Comparison of ENCODE assay signal across 10 cellular contexts in the genomic region with DNA sequence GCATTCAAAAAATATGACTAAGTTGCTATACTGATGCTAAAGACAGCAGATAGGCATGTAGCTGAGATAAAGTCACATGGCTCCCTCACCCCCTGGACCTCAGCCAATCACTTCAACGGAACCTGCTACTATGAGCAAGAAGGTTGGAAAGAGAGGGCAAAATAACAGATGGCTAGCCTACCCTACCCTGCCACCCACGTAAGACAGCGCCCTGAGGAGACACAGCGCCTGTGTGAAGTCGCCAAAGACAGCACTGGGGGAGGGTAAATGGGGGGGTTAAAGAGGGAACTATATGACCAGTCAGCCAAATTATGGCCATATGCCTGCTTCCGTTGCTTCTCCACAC.
DNase-seq lines count a peak whose midpoint lies in the region; ATAC-seq, FAIRE-seq and TF ChIP-seq lines count a peak whose summit lies in the region.
"Had no signal": no experiment of that assay in that cellular context is flagged by ENCODE, and none has a peak within 500 bp of the region (broad histone marks: within the 10 kb centered on the region; RNA-seq: fewer than 3 reads in every experiment).

No MANE protein-coding gene starts in this region.

- no peak overlapping the region for H3K4me3 Mint-ChIP-seq in T-helper 17 cell
- H3K4me3 Mint-ChIP-seq in osteocyte (ENCODE audit: unreplicated experiment), result no peak overlapping the region
- H3K4me3 Mint-ChIP-seq: naive B cell had no signal

- WGBS in pancreas, 2 donors, result 46 to 47% methylated on average over 6 of the region's 6 CpGs

- peaks cover 6 to 25% (median 17%) of the 10 kb centered on the region in 3 donors for H3K4me1 ChIP-seq in pancreas

- DNase-seq in NCI-H2081 (lab: John Stamatoyannopoulos, UW), result peak; percentile 60 to 77
- DNase-seq in NCI-H2081 treated with DMSO at 0.1 percent for 48 hours (lab: John Stamatoyannopoulos, UW), result no peak
- DNase-seq in NCI-H146 treated with DMSO at 0.1 percent for 48 hours (lab: John Stamatoyannopoulos, UW; ENCODE audit: unreplicated experiment), result peak; percentile 48
- DNase-seq in pancreas, result peak in 4 of 6 donors; percentile 40 to 54 (median 44)
- no peak for DNase-seq in T-helper 17 cell
- DNase-seq in osteocyte (ENCODE audit: extremely low spot score, unreplicated experiment), result no peak
- DNase-seq in activated gamma-delta T cell (lab: John Stamatoyannopoulos, UW), result no peak
- DNase-seq: GDM1, naive B cell had no signal

- FAIRE-seq in pancreas (lab: Jason Lieb, UNC), result no peak

- H3K9me3 Mint-ChIP-seq in osteocyte (ENCODE audit: unreplicated experiment), result no peaks in the 10 kb centered on the region
- H3K9me3 Mint-ChIP-seq: naive B cell had no signal

- H3K27me3 ChIP-seq in pancreas, result no peaks in the 10 kb centered on the region

- H3K27me3 Mint-ChIP-seq in T-helper 17 cell, result no peaks in the 10 kb centered on the region
- H3K27me3 Mint-ChIP-seq in osteocyte (ENCODE audit: unreplicated experiment), result no peaks in the 10 kb centered on the region
- H3K27me3 Mint-ChIP-seq: naive B cell had no signal

- peak; percentile 46 to 73 (median 61) for ATAC-seq in pancreas
- no peak for ATAC-seq in T-helper 17 cell

- TF ChIP-seq CTCF in VCaP (conservative IDR thresholded peaks at IDR 0.05) (no peak), pancreas (IDR thresholded peaks at IDR 0.05) (no peak), osteocyte (IDR thresholded peaks at IDR 0.05) (no peak)

- H3K36me3 Mint-ChIP-seq in T-helper 17 cell (ENCODE audit: low read depth) (peaks cover 5% of the 10 kb centered on the region), osteocyte (ENCODE audit: unreplicated experiment) (peaks cover 10% of the 10 kb centered on the region)

- peaks cover 0 to 13% (median 0%) of the 10 kb centered on the region in 3 donors for H3K36me3 ChIP-seq in pancreas

- H3K4me1 Mint-ChIP-seq in T-helper 17 cell (peaks cover 8% of the 10 kb centered on the region), osteocyte (ENCODE audit: unreplicated experiment) (peaks cover 3% of the 10 kb centered on the region)

- peak overlapping the region; percentile 93 for H3K27ac ChIP-seq in VCaP
- peak overlapping the region in 2 of 4 donors; percentile 13 to 59 for H3K27ac ChIP-seq in pancreas

- H3K9me3 ChIP-seq in pancreas, result no peaks in the 10 kb centered on the region
- H3K9me3 ChIP-seq in T-helper 17 cell (ENCODE audit: control insufficient read depth, low read length, poor library complexity, severe bottlenecking), result no peaks in the 10 kb centered on the region

- no peak overlapping the region for H3K4me3 ChIP-seq in pancreas

- no peak overlapping the region for H3K27ac Mint-ChIP-seq in T-helper 17 cell
- H3K27ac Mint-ChIP-seq in osteocyte (ENCODE audit: unreplicated experiment), result no peak overlapping the region
- H3K27ac Mint-ChIP-seq: naive B cell had no signal

- intact Hi-C loops in pancreas (cut with DNase I), result no loop called here

Comparison
In these comparisons a context has a peak if more than half of its experiments do, and no peak if none do; other contexts are left out.
1. DNase-seq: peak in NCI-H2081 (2 of 2), NCI-H146 treated with DMSO at 0.1 percent for 48 hours (single experiment) and pancreas (4 of 6); none in NCI-H2081 treated with DMSO at 0.1 percent for 48 hours (single experiment), T-helper 17 cell (0 of 3), osteocyte (single experiment) and activated gamma-delta T cell (single experiment).